24 cellular contexts compared by ENCODE assay signal in the genomic region with DNA sequence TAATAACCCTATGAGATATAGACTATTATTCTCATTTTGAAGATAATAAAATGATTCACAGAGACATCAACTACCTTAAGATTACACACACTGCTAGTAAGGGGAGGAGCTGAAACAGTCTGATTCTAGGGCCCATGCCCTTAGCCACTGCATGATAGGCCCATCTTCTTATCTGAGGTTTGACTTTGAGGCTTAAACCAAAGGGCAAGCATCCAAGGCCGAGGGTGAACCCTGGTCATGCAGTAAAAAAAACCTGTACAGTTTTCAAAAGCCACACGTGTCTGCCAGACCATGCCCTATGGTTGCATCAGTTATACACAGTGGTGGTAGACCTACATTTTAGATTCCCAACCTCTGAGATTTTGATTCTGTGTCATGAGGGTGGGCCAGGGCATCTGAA.
"Had no signal": no experiment of that assay in that cellular context is flagged by ENCODE, and none has a peak within 500 bp of the region (broad histone marks: within the 10 kb centered on the region; RNA-seq: fewer than 3 reads in every experiment).

No MANE protein-coding gene starts in this region.

- H3K9me3 ChIP-seq: MG63 had no signal

- H3K27ac ChIP-seq: brain microvascular endothelial cell, cardiac muscle cell had no signal

- H3K9me3 Mint-ChIP-seq: activated naive CD4-positive, alpha-beta T cell treated with anti-CD3 and anti-CD28 coated beads, Interleukin-2, amount 50 U/mL, for 72 hours; activated naive CD8-positive, alpha-beta T cell treated with anti-CD3 and anti-CD28 coated beads, Interleukin-2, amount 50 U/mL, for 24 hours; activated T-cell treated with anti-CD3 and anti-CD28 coated beads, Interleukin-2, amount 50 U/mL, for 4 hours had no signal

- ATAC-seq: activated naive CD4-positive, alpha-beta T cell treated with anti-CD3 and anti-CD28 coated beads, Interleukin-2, amount 50 U/mL, for 72 hours; activated naive CD8-positive, alpha-beta T cell treated with anti-CD3 and anti-CD28 coated beads, Interleukin-2, amount 50 U/mL, for 24 hours; activated T-cell treated with anti-CD3 and anti-CD28 coated beads, Interleukin-2, amount 50 U/mL, for 4 hours; T-helper 17 cell had no signal

- DNase-seq: activated CD4-positive, alpha-beta T cell treated with anti-CD3 and anti-CD28 coated beads for 48 hours; activated CD4-positive, alpha-beta T cell treated with anti-CD3 and anti-CD28 coated beads, Interleukin-2, amount 50 U/mL, for 4 hours; activated CD4-positive, CD25-positive, alpha-beta regulatory T cell treated with anti-CD3 and anti-CD28 coated beads, Interleukin-2, amount 50 U/mL, for 72 hours; activated CD8-positive, alpha-beta memory T cell treated with anti-CD3 and anti-CD28 coated beads for 24 hours; activated effector memory CD4-positive, alpha-beta T cell treated with anti-CD3 and anti-CD28 coated beads, Interleukin-2, amount 50 U/mL, for 16 hours; activated naive CD4-positive, alpha-beta T cell treated with Interleukin-2 at 50 U/mL for 16 hours; activated naive CD8-positive, alpha-beta T cell treated with anti-CD3 and anti-CD28 coated beads, Interleukin-2, amount 50 U/mL, for 24 hours; activated T-cell treated with anti-CD3 and anti-CD28 coated beads, Interleukin-2, amount 50 U/mL, for 4 hours; amygdala; brain microvascular endothelial cell; MG63; MV-4-11; NCI-H1092 treated with DMSO at 0.1 percent for 48 hours; NCI-H1417 treated with DMSO at 0.1 percent for 48 hours; NCI-H1694; NCI-H2029; NCI-H2107; NCI-H2171 treated with DMSO at 0.1 percent for 48 hours; NCI-H524; SIG-M5; T-helper 17 cell; T-helper 9 cell had no signal

- H3K36me3 ChIP-seq: brain microvascular endothelial cell, cardiac muscle cell, MG63 had no signal

- H3K27me3 ChIP-seq: brain microvascular endothelial cell, cardiac muscle cell, MG63 had no signal

- H3K4me3 Mint-ChIP-seq: activated naive CD8-positive, alpha-beta T cell treated with anti-CD3 and anti-CD28 coated beads, Interleukin-2, amount 50 U/mL, for 24 hours; activated T-cell treated with anti-CD3 and anti-CD28 coated beads, Interleukin-2, amount 50 U/mL, for 4 hours; T-helper 17 cell had no signal

- H3K27ac Mint-ChIP-seq: activated naive CD4-positive, alpha-beta T cell treated with anti-CD3 and anti-CD28 coated beads, Interleukin-2, amount 50 U/mL, for 72 hours; activated naive CD8-positive, alpha-beta T cell treated with anti-CD3 and anti-CD28 coated beads, Interleukin-2, amount 50 U/mL, for 24 hours; T-helper 17 cell had no signal

- H3K4me1 Mint-ChIP-seq: activated naive CD8-positive, alpha-beta T cell treated with anti-CD3 and anti-CD28 coated beads, Interleukin-2, amount 50 U/mL, for 24 hours had no signal

- H3K4me3 ChIP-seq: cardiac muscle cell, MG63 had no signal

- H3K27me3 Mint-ChIP-seq: activated naive CD8-positive, alpha-beta T cell treated with anti-CD3 and anti-CD28 coated beads, Interleukin-2, amount 50 U/mL, for 24 hours; T-helper 17 cell had no signal
